1 cellular context compared by ENCODE assay signal in genomic region chr3:9770276-9770812, GRCh38.
TF ChIP-seq lines count a peak whose summit lies in the region.

No MANE protein-coding gene starts in this region.

TF ChIP-seq in IMR-90, 13 proteins besides CTCF, POLR2A, EP300 and RAD21 (continued from another document):
- TF ChIP-seq ELK1 (IDR thresholded peaks at IDR 0.05; ENCODE audit: borderline replicate concordance, low read depth, low read length): no peak
